Comparison of ENCODE assay signal across 37 cellular contexts in the genomic region with DNA sequence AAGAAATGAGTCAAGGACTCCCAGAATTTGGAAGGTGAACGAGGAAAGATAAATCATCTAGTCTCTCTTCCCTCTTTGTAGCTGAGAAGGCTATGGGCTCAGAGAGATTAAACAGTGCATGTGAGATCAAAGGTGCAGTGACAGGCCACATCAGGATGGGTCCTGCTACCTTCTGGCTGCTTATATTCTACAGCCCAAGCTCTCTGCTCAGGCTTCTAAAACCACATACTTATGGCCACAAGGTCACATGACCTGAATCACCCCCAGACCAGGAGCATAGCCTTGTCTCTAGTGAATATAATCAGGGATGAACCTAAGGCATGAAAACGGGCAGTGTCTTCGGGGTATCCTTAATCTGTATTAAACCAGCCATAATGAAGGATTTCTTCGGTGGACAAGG.
"Had no signal": no experiment of that assay in that cellular context is flagged by ENCODE, and none has a peak within 500 bp of the region (broad histone marks: within the 10 kb centered on the region; RNA-seq: fewer than 3 reads in every experiment).

No MANE protein-coding gene starts in this region.

- H3K27ac ChIP-seq: adrenal gland, ascending aorta, breast epithelium, cardiac muscle cell, coronary artery, dorsolateral prefrontal cortex, esophagus muscularis mucosa, foreskin keratinocyte, gastroesophageal sphincter, heart right ventricle had no signal

- H3K36me3 ChIP-seq: adrenal gland, ascending aorta, breast epithelium, cardiac muscle cell, esophagus muscularis mucosa, gastroesophageal sphincter, heart right ventricle had no signal

- H3K27me3 ChIP-seq: adrenal gland, ascending aorta, breast epithelium, cardiac muscle cell, dorsolateral prefrontal cortex, esophagus muscularis mucosa, foreskin keratinocyte, gastroesophageal sphincter, heart right ventricle had no signal

- DNase-seq: activated CD4-positive, alpha-beta memory T cell treated with anti-CD3 and anti-CD28 coated beads for 36 hours; activated CD4-positive, alpha-beta T cell treated with anti-CD3 and anti-CD28 coated beads for 36 hours; activated CD4-positive, alpha-beta T cell treated with anti-CD3 and anti-CD28 coated beads, Interleukin-2, amount 10 ng/mL, durations not matched to agents 24 days and 14 days; activated CD4-positive, CD25-positive, alpha-beta regulatory T cell; activated CD4-positive, CD25-positive, alpha-beta regulatory T cell treated with anti-CD3 and anti-CD28 coated beads, Interleukin-2, amount 50 U/mL, for 72 hours; activated CD8-positive, alpha-beta memory T cell treated with anti-CD3 and anti-CD28 coated beads, Interleukin-2, amount 10 ng/mL, durations not matched to agents 7 days and 5 days; activated CD8-positive, alpha-beta memory T cell treated with anti-CD3 and anti-CD28 coated beads, Interleukin-2, amount 50 U/mL, for 4 hours; activated CD8-positive, alpha-beta T cell treated with anti-CD3 and anti-CD28 coated beads, Interleukin-2, amount 10 ng/mL, durations not matched to agents 7 days and 5 days; activated effector memory CD4-positive, alpha-beta T cell treated with anti-CD3 and anti-CD28 coated beads, Interleukin-2, amount 50 U/mL, for 16 hours; activated naive CD4-positive, alpha-beta T cell treated with anti-CD3 and anti-CD28 coated beads for 36 hours; activated naive CD8-positive, alpha-beta T cell treated with anti-CD3 and anti-CD28 coated beads for 36 hours; activated naive CD8-positive, alpha-beta T cell treated with anti-CD3 and anti-CD28 coated beads, Interleukin-2, amount 50 U/mL, for 24 hours; activated T-cell treated with anti-CD3 and anti-CD28 coated beads, Interleukin-2, amount 50 U/mL, for 1 hour; activated T-cell treated with anti-CD3 and anti-CD28 coated beads, Interleukin-2, amount 50 U/mL, for 48 hours; adrenal gland; amygdala; central memory CD4-positive, alpha-beta T cell; cerebellar nuclear complex; dorsolateral prefrontal cortex; effector memory CD4-positive, alpha-beta T cell; endodermal cell; erythroblast; foreskin keratinocyte; heart right ventricle; T-helper 1 cell; T-helper 17 cell had no signal

- H3K4me3 ChIP-seq: adrenal gland, ascending aorta, breast epithelium, cardiac muscle cell, coronary artery, dorsolateral prefrontal cortex, esophagus muscularis mucosa, gastroesophageal sphincter, heart right ventricle had no signal

- H3K4me1 ChIP-seq: adrenal gland, ascending aorta, breast epithelium, esophagus muscularis mucosa, foreskin keratinocyte, gastroesophageal sphincter had no signal

- H3K9me3 ChIP-seq: adrenal gland, ascending aorta, breast epithelium, esophagus muscularis mucosa, gastroesophageal sphincter, heart right ventricle had no signal

- H3K4me1 Mint-ChIP-seq: activated CD4-positive, alpha-beta T cell treated with anti-CD3 and anti-CD28 coated beads for 36 hours; activated CD4-positive, alpha-beta T cell treated with anti-CD3 and anti-CD28 coated beads, Interleukin-2, amount 10 ng/mL, durations not matched to agents 24 days and 14 days; activated CD8-positive, alpha-beta memory T cell treated with anti-CD3 and anti-CD28 coated beads, Interleukin-2, amount 10 ng/mL, durations not matched to agents 7 days and 5 days; activated naive CD4-positive, alpha-beta T cell treated with anti-CD3 and anti-CD28 coated beads, Interleukin-2, amount 50 U/mL, for 24 hours; activated naive CD8-positive, alpha-beta T cell treated with anti-CD3 and anti-CD28 coated beads for 36 hours; activated naive CD8-positive, alpha-beta T cell treated with anti-CD3 and anti-CD28 coated beads, Interleukin-2, amount 50 U/mL, for 24 hours; endodermal cell; T-helper 17 cell had no signal

- H3K4me3 Mint-ChIP-seq: activated CD4-positive, alpha-beta memory T cell treated with anti-CD3 and anti-CD28 coated beads for 36 hours; activated CD4-positive, alpha-beta T cell treated with anti-CD3 and anti-CD28 coated beads for 36 hours; activated CD4-positive, alpha-beta T cell treated with anti-CD3 and anti-CD28 coated beads, Interleukin-2, amount 10 ng/mL, durations not matched to agents 24 days and 14 days; activated CD8-positive, alpha-beta memory T cell treated with anti-CD3 and anti-CD28 coated beads, Interleukin-2, amount 10 ng/mL, durations not matched to agents 7 days and 5 days; activated CD8-positive, alpha-beta T cell treated with anti-CD3 and anti-CD28 coated beads, Interleukin-2, amount 10 ng/mL, durations not matched to agents 7 days and 5 days; activated naive CD4-positive, alpha-beta T cell treated with anti-CD3 and anti-CD28 coated beads for 36 hours; activated naive CD4-positive, alpha-beta T cell treated with anti-CD3 and anti-CD28 coated beads, Interleukin-2, amount 50 U/mL, for 24 hours; activated naive CD8-positive, alpha-beta T cell treated with anti-CD3 and anti-CD28 coated beads for 36 hours; activated naive CD8-positive, alpha-beta T cell treated with anti-CD3 and anti-CD28 coated beads, Interleukin-2, amount 50 U/mL, for 24 hours; activated T-helper 1 cell treated with anti-CD3 and anti-CD28 coated beads, Interleukin-12 subunit alpha, Interleukin-12 subunit beta, Interleukin-2, Interleukin-4 antibody, amounts not matched to agents 30 ng/mL and 10 ng/mL and 1 ng/mL, durations not matched to agents 14 hours and 24 hours and 36 hours; brain; dendritic cell treated with granulocyte-macrophage colony-stimulating factor and Interleukin-4, amounts not matched to agents 40 ng/mL and 50 ng/mL, for 4 days; endodermal cell; T-helper 17 cell had no signal

- H3K9me3 Mint-ChIP-seq: activated CD4-positive, alpha-beta T cell treated with anti-CD3 and anti-CD28 coated beads, Interleukin-2, amount 10 ng/mL, durations not matched to agents 24 days and 14 days; activated naive CD4-positive, alpha-beta T cell treated with anti-CD3 and anti-CD28 coated beads for 36 hours; activated T-helper 1 cell treated with anti-CD3 and anti-CD28 coated beads, Interleukin-12 subunit alpha, Interleukin-12 subunit beta, Interleukin-2, Interleukin-4 antibody, amounts not matched to agents 30 ng/mL and 10 ng/mL and 1 ng/mL, durations not matched to agents 14 hours and 24 hours and 36 hours; activated T-helper 2 cell treated with anti-CD3 and anti-CD28 coated beads, Interferon-gamma antibody, Interleukin-2, Interleukin-4, amounts not matched to agents 10 μg/mL and 5 μg/mL and 100 μg/mL, durations not matched to agents 14 hours and 24 hours and 36 hours; dendritic cell treated with granulocyte-macrophage colony-stimulating factor and Interleukin-4, amounts not matched to agents 40 ng/mL and 50 ng/mL, for 4 days; endodermal cell had no signal

- H3K27ac Mint-ChIP-seq: activated CD4-positive, alpha-beta memory T cell treated with anti-CD3 and anti-CD28 coated beads for 36 hours; activated CD4-positive, alpha-beta T cell treated with anti-CD3 and anti-CD28 coated beads for 36 hours; activated CD4-positive, alpha-beta T cell treated with anti-CD3 and anti-CD28 coated beads, Interleukin-2, amount 10 ng/mL, durations not matched to agents 24 days and 14 days; activated CD8-positive, alpha-beta memory T cell treated with anti-CD3 and anti-CD28 coated beads, Interleukin-2, amount 10 ng/mL, durations not matched to agents 7 days and 5 days; activated CD8-positive, alpha-beta T cell treated with anti-CD3 and anti-CD28 coated beads, Interleukin-2, amount 10 ng/mL, durations not matched to agents 7 days and 5 days; activated naive CD4-positive, alpha-beta T cell treated with anti-CD3 and anti-CD28 coated beads for 36 hours; activated naive CD4-positive, alpha-beta T cell treated with anti-CD3 and anti-CD28 coated beads, Interleukin-2, amount 50 U/mL, for 24 hours; activated naive CD8-positive, alpha-beta T cell treated with anti-CD3 and anti-CD28 coated beads for 36 hours; activated naive CD8-positive, alpha-beta T cell treated with anti-CD3 and anti-CD28 coated beads, Interleukin-2, amount 50 U/mL, for 24 hours; activated T-helper 1 cell treated with anti-CD3 and anti-CD28 coated beads, Interleukin-12 subunit alpha, Interleukin-12 subunit beta, Interleukin-2, Interleukin-4 antibody, amounts not matched to agents 30 ng/mL and 10 ng/mL and 1 ng/mL, durations not matched to agents 14 hours and 24 hours and 36 hours; activated T-helper 2 cell treated with anti-CD3 and anti-CD28 coated beads, Interferon-gamma antibody, Interleukin-2, Interleukin-4, amounts not matched to agents 10 μg/mL and 5 μg/mL and 100 μg/mL, durations not matched to agents 14 hours and 24 hours and 36 hours; brain; dendritic cell treated with granulocyte-macrophage colony-stimulating factor and Interleukin-4, amounts not matched to agents 40 ng/mL and 50 ng/mL, for 4 days; endodermal cell; T-helper 17 cell had no signal

- H3K36me3 Mint-ChIP-seq: activated CD4-positive, alpha-beta memory T cell treated with anti-CD3 and anti-CD28 coated beads for 36 hours; activated CD8-positive, alpha-beta memory T cell treated with anti-CD3 and anti-CD28 coated beads, Interleukin-2, amount 10 ng/mL, durations not matched to agents 7 days and 5 days; activated naive CD4-positive, alpha-beta T cell treated with anti-CD3 and anti-CD28 coated beads, Interleukin-2, amount 50 U/mL, for 24 hours; activated naive CD8-positive, alpha-beta T cell treated with anti-CD3 and anti-CD28 coated beads for 36 hours; brain had no signal

- ATAC-seq: activated CD4-positive, alpha-beta T cell treated with anti-CD3 and anti-CD28 coated beads for 36 hours; activated CD8-positive, alpha-beta memory T cell treated with anti-CD3 and anti-CD28 coated beads, Interleukin-2, amount 10 ng/mL, durations not matched to agents 7 days and 5 days; activated CD8-positive, alpha-beta T cell treated with anti-CD3 and anti-CD28 coated beads, Interleukin-2, amount 10 ng/mL, durations not matched to agents 7 days and 5 days; activated naive CD8-positive, alpha-beta T cell treated with anti-CD3 and anti-CD28 coated beads, Interleukin-2, amount 50 U/mL, for 24 hours; foreskin keratinocyte; gastroesophageal sphincter; T-helper 17 cell had no signal

- H3K27me3 Mint-ChIP-seq: activated CD4-positive, alpha-beta memory T cell treated with anti-CD3 and anti-CD28 coated beads for 36 hours; activated CD4-positive, alpha-beta T cell treated with anti-CD3 and anti-CD28 coated beads for 36 hours; activated CD4-positive, alpha-beta T cell treated with anti-CD3 and anti-CD28 coated beads, Interleukin-2, amount 10 ng/mL, durations not matched to agents 24 days and 14 days; activated CD8-positive, alpha-beta memory T cell treated with anti-CD3 and anti-CD28 coated beads, Interleukin-2, amount 10 ng/mL, durations not matched to agents 7 days and 5 days; activated naive CD4-positive, alpha-beta T cell treated with anti-CD3 and anti-CD28 coated beads, Interleukin-2, amount 50 U/mL, for 24 hours; activated naive CD8-positive, alpha-beta T cell treated with anti-CD3 and anti-CD28 coated beads for 36 hours; activated naive CD8-positive, alpha-beta T cell treated with anti-CD3 and anti-CD28 coated beads, Interleukin-2, amount 50 U/mL, for 24 hours; brain; dendritic cell treated with granulocyte-macrophage colony-stimulating factor and Interleukin-4, amounts not matched to agents 40 ng/mL and 50 ng/mL, for 4 days; T-helper 17 cell had no signal
